ENCODE assay signal across 11 cellular contexts in genomic region chr6:75402296-75402695, GRCh38.
DNase-seq lines count a peak whose midpoint lies in the region; ATAC-seq and TF ChIP-seq lines count a peak whose summit lies in the region.
"Had no signal": no experiment of that assay in that cellular context is flagged by ENCODE, and none has a peak within 500 bp of the region (broad histone marks: within the 10 kb centered on the region; RNA-seq: fewer than 3 reads in every experiment).

No MANE protein-coding gene starts in this region.

- no peak overlapping the region for H3K9ac ChIP-seq in skeletal muscle satellite cell (ENCODE audit: low read depth, low read length)

- 14 to 25% methylated on average over 1 to 2 of the region's 3 CpGs for WGBS in gastroesophageal sphincter (ENCODE audit: low coverage in 1 of 2), 2 donors

- no peak for TF ChIP-seq POLR2A in gastroesophageal sphincter (IDR thresholded peaks at IDR 0.05)

- DNase-seq in RPMI7951 (ENCODE audit: low read depth) (peak; percentile 32), HuH-7 (ENCODE audit: low spot score) (no peak), epidermal melanocyte (ENCODE audit: insufficient read length, low spot score) (no peak), progenitor cell of endocrine pancreas (ENCODE audit: low spot score, unreplicated experiment) (no peak)
- DNase-seq: DMS79 treated with DMSO at 0.1 percent for 48 hours, midbrain had no signal

- peaks cover 3 to 58% (median 10%) of the 10 kb centered on the region in 3 donors for H3K4me1 ChIP-seq in gastroesophageal sphincter
- peaks cover 12% of the 10 kb centered on the region for H3K4me1 ChIP-seq in skeletal muscle satellite cell (ENCODE audit: control insufficient read depth, insufficient read depth, low read length)

- TF ChIP-seq EP300 in gastroesophageal sphincter (IDR thresholded peaks at IDR 0.05) = no peak

- H3K4me1 Mint-ChIP-seq in progenitor cell of endocrine pancreas (ENCODE audit: low read depth) = peaks cover 5% of the 10 kb centered on the region

- peak overlapping the region; percentile 66 to 77 (median 74) for H3K27ac ChIP-seq in gastroesophageal sphincter

- H3K36me3 Mint-ChIP-seq in progenitor cell of endocrine pancreas (ENCODE audit: insufficient read depth) = no peaks in the 10 kb centered on the region
- H3K36me3 Mint-ChIP-seq: type B pancreatic cell had no signal

- H3K27me3 Mint-ChIP-seq in progenitor cell of endocrine pancreas = no peaks in the 10 kb centered on the region
- H3K27me3 Mint-ChIP-seq: type B pancreatic cell had no signal

- H3K27ac Mint-ChIP-seq in progenitor cell of endocrine pancreas = no peak overlapping the region
- H3K27ac Mint-ChIP-seq: type B pancreatic cell had no signal

- H3K36me3 ChIP-seq in gastroesophageal sphincter (no peaks in the 10 kb centered on the region), skeletal muscle satellite cell (ENCODE audit: insufficient read depth, low read length) (no peaks in the 10 kb centered on the region)

- no peak overlapping the region for H3K4me3 Mint-ChIP-seq in progenitor cell of endocrine pancreas (ENCODE audit: low read depth)
- H3K4me3 Mint-ChIP-seq: type B pancreatic cell had no signal

- H3K27me3 ChIP-seq in gastroesophageal sphincter = no peaks in the 10 kb centered on the region
- H3K27me3 ChIP-seq in skeletal muscle satellite cell (ENCODE audit: control insufficient read depth, insufficient read depth, low read length) = no peaks in the 10 kb centered on the region

- H3K9me3 ChIP-seq in gastroesophageal sphincter (no peaks in the 10 kb centered on the region), skeletal muscle satellite cell (replicated peaks; ENCODE audit: low read length) (no peaks in the 10 kb centered on the region)

- H3K9me3 Mint-ChIP-seq in progenitor cell of endocrine pancreas (ENCODE audit: low read depth) = peaks cover 6% of the 10 kb centered on the region

- ATAC-seq in GM18508 (IDR thresholded peaks at IDR 0.05; ENCODE audit: insufficient read depth, unreplicated experiment) (peak; percentile 65), gastroesophageal sphincter (peak; percentile 90), GM21576 (IDR thresholded peaks at IDR 0.05; ENCODE audit: unreplicated experiment) (no peak)

- no peak for TF ChIP-seq CTCF in gastroesophageal sphincter (IDR thresholded peaks at IDR 0.05)
- TF ChIP-seq CTCF in progenitor cell of endocrine pancreas (IDR thresholded peaks at IDR 0.05; ENCODE audit: unreplicated experiment) = no peak

- H3K4me3 ChIP-seq in gastroesophageal sphincter = no peak overlapping the region
- no peak overlapping the region for H3K4me3 ChIP-seq in skeletal muscle satellite cell (ENCODE audit: low read length)

- H3K4me2 ChIP-seq in skeletal muscle satellite cell (ENCODE audit: low read length) = peak overlapping the region; percentile 20
